ENCODE assay signal across 13 cellular contexts in the genomic region with DNA sequence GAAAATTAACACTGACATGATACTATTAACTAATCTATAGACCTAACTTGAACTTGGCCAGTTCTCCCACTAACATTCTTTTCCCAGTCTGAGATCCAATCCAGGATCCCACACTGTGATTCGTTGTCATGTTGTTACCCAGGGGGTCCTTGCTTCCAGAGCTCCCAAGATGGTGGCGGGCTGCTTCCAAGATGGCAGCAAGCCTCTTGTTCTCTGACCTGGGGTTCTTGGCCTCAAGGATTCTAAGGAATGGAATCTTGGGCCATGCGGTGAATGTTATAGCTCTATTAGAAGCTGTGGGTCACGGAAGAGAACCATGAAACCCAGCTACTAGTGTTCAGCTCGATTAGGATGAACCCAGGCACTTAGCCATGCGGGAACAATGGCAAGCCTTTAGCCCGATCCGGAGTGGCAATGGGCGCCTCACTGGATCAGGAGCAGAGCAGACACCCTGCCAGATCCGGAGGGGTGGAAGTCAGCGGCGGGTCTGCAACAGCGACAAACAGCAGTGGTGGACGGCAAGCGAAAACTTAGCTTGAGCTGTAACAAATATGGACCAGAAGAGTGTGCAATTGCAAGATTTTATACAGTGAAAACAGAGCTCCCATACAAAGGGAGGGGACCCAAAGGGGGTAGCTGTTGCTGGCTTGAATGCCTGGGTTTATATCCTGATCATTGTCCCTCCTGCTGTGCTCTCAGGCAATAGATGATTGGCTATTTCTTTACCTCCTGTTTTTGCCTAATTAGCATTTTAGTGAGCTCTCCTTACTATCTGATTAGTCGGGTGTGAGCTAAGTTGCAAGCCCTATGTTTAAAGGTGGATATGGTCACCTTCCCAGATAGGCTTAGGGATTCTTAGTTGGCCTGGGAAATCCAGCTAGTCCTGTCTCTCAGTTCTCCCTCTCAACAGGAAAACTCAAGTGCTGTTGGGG. TPM values are rescaled to one million over a fixed set of nuclear protein-coding genes. Genes with fewer than 3 reads are reported as not detected.
"Had no signal": no experiment of that assay in that cellular context is flagged by ENCODE, and none has a peak within 500 bp of the region (broad histone marks: within the 10 kb centered on the region; RNA-seq: fewer than 3 reads in every experiment).

No MANE protein-coding gene starts in this region.

RNA-seq across cellular contexts. Expression of gene SLC22A14, which starts 7.5 kb away (rescaled TPM):
- total RNA-seq: activated CD4-positive, alpha-beta memory T cell treated with anti-CD3 and anti-CD28 coated beads for 36 hours; activated CD4-positive, alpha-beta T cell treated with anti-CD3 and anti-CD28 coated beads for 36 hours; activated CD8-positive, alpha-beta T cell treated with anti-CD3 and anti-CD28 coated beads for 36 hours; activated naive CD4-positive, alpha-beta T cell treated with anti-CD3 and anti-CD28 coated beads for 36 hours; activated naive CD4-positive, alpha-beta T cell treated with anti-CD3 and anti-CD28 coated beads, Interleukin-2, amount 50 U/mL, for 72 hours; activated naive CD8-positive, alpha-beta T cell treated with anti-CD3 and anti-CD28 coated beads for 36 hours; activated T-cell treated with anti-CD3 and anti-CD28 coated beads, Interleukin-2, amount 50 U/mL, for 4 hours; activated T-helper 1 cell treated with anti-CD3 and anti-CD28 coated beads, Interleukin-12 subunit alpha, Interleukin-12 subunit beta, Interleukin-2, Interleukin-4 antibody, amounts not matched to agents 30 ng/mL and 10 ng/mL and 1 ng/mL, durations not matched to agents 14 hours and 24 hours and 36 hours; body of pancreas; T-helper 1 cell treated with Interleukin-12 subunit alpha and Interleukin-12 subunit beta and Interleukin-4 antibody, amounts not matched to agents 30 ng/mL and 1 ng/mL, for 36 hours; T-helper 2 cell treated with Interferon-gamma antibody and Interleukin-4, amounts not matched to agents 100 ng/mL and 5 ng/mL, for 36 hours; WTC11 had no signal

RNA-seq across cellular contexts. Expression of gene SLC22A13, which starts 23.9 kb away (rescaled TPM):
- total RNA-seq: activated naive CD4-positive, alpha-beta T cell treated with anti-CD3 and anti-CD28 coated beads for 36 hours had no signal
- polyA plus RNA-seq: aorta had no signal
